Comparison of ENCODE assay signal across 18 cellular contexts in the genomic region with DNA sequence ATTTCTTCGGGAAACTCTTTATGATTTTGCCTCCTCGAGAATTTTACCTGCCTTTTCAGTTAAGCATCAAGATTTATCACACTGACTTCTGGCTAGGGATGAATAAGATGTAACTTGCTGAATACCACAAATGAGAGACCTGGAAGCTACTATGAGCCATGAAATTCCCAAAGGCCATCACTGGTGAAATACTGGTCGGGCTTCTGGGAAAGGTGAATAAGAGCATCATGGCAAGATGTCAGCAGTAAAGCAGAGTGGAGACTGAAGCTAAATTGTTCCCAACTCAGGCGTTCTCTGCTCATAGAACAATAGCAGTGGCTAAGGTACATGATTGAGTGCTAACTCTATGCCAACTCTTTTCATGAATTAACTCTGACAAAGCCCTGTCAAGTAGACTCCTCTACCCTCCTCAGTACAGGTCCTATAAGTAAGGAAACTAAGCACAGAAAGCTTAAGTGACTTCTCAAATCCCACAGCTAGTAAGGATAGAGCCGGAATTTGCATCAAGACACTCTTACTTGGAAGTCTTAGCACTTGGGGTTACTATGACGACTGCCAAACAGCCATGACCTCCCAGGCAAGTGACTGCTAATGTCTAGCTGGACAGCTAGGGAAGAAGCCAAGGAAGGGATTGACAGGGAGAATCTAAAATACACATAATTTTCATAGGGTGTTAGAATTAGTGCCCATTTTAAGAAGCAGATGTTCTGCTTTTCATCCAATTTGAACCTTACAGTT. TPM values are rescaled to one million over a fixed set of nuclear protein-coding genes. Genes with fewer than 3 reads are reported as not detected.
DNase-seq lines count a peak whose midpoint lies in the region; ATAC-seq, FAIRE-seq and TF ChIP-seq lines count a peak whose summit lies in the region.
"Had no signal": no experiment of that assay in that cellular context is flagged by ENCODE, and none has a peak within 500 bp of the region (broad histone marks: within the 10 kb centered on the region; RNA-seq: fewer than 3 reads in every experiment).

No MANE protein-coding gene starts in this region.

- TF ChIP-seq CTCF in bronchial epithelial cell (IDR thresholded peaks at IDR 0.05; ENCODE audit: insufficient read depth, low read length, severe bottlenecking) (no peak), left lung (IDR thresholded peaks at IDR 0.05) (no peak), smooth muscle cell (IDR thresholded peaks at IDR 0.05; ENCODE audit: borderline replicate concordance, insufficient read depth, poor library complexity, severe bottlenecking) (no peak)

- no peaks in the 10 kb centered on the region for H3K79me2 ChIP-seq in smooth muscle cell (ENCODE audit: low read depth)

- H3K27me3 ChIP-seq in bronchial epithelial cell (ENCODE audit: control insufficient read depth, insufficient read depth, low read length), result no peaks in the 10 kb centered on the region
- no peaks in the 10 kb centered on the region for H3K27me3 ChIP-seq in left lung
- H3K27me3 ChIP-seq in smooth muscle cell (ENCODE audit: low read depth), result no peaks in the 10 kb centered on the region
- H3K27me3 ChIP-seq: BLaER1 treated with 17β-estradiol and CSF1 and Interleukin-3, amounts not matched to agents 10 nM and 100 nM had no signal

- peaks cover 4% of the 10 kb centered on the region for H3K36me3 ChIP-seq in bronchial epithelial cell (ENCODE audit: control insufficient read depth, insufficient read depth, low read length)
- no peaks in the 10 kb centered on the region for H3K36me3 ChIP-seq in left lung
- no peaks in the 10 kb centered on the region for H3K36me3 ChIP-seq in smooth muscle cell (ENCODE audit: low read depth)
- H3K36me3 ChIP-seq: BLaER1 treated with 17β-estradiol and CSF1 and Interleukin-3, amounts not matched to agents 10 nM and 100 nM had no signal

- peaks cover 4% of the 10 kb centered on the region for H3K9me3 Mint-ChIP-seq in activated T-cell treated with anti-CD3 and anti-CD28 coated beads, Interleukin-2, amount 50 U/mL, for 4 hours

- DNase-seq in NCI-H1417 (lab: John Stamatoyannopoulos, UW) (peak in 2 of 3 experiments; percentile 8 to 16), NCI-H1417 treated with DMSO at 0.1 percent for 48 hours (lab: John Stamatoyannopoulos, UW) (no peak), bronchial epithelial cell (ENCODE audit: low read depth) (peak; percentile 44), left lung (no peak), smooth muscle cell (lab: John Stamatoyannopoulos, UW; ENCODE audit: unreplicated experiment) (no peak), NCI-H82 treated with DMSO at 0.1 percent for 48 hours (lab: John Stamatoyannopoulos, UW; ENCODE audit: unreplicated experiment) (no peak)
- no peak for DNase-seq in activated T-cell treated with anti-CD3 and anti-CD28 coated beads, Interleukin-2, amount 50 U/mL, for 4 hours
- DNase-seq: GDM1, MM.1S, NCI-H1105, NCI-H2029, NCI-H524 treated with DMSO at 0.1 percent for 48 hours, RPMI8226 had no signal

- no peaks in the 10 kb centered on the region for H3K36me3 Mint-ChIP-seq in activated T-cell treated with anti-CD3 and anti-CD28 coated beads, Interleukin-2, amount 50 U/mL, for 4 hours (ENCODE audit: insufficient read depth)

- no peaks in the 10 kb centered on the region for H3K4me1 ChIP-seq in left lung
- H3K4me1 ChIP-seq in smooth muscle cell (ENCODE audit: low read depth), result no peaks in the 10 kb centered on the region

- H3K4me3 Mint-ChIP-seq in activated T-cell treated with anti-CD3 and anti-CD28 coated beads, Interleukin-2, amount 50 U/mL, for 4 hours, result no peak overlapping the region

- H4K20me1 ChIP-seq in smooth muscle cell (ENCODE audit: low read depth), result no peaks in the 10 kb centered on the region
- H4K20me1 ChIP-seq: BLaER1 treated with 17β-estradiol and CSF1 and Interleukin-3, amounts not matched to agents 10 nM and 100 nM had no signal

- H3K27ac ChIP-seq in left lung (no peak overlapping the region), smooth muscle cell (ENCODE audit: low read depth) (peak overlapping the region; percentile 67)
- H3K27ac ChIP-seq: BLaER1 treated with 17β-estradiol and CSF1 and Interleukin-3, amounts not matched to agents 10 nM and 100 nM had no signal

- intact Hi-C loops in left lung (cut with DNase I), result no loop called here

- WGBS in smooth muscle cell (ENCODE audit: low lambda C conversion rate), result 79% methylated on average over 6 of the region's 6 CpGs

- H2AFZ ChIP-seq in smooth muscle cell (ENCODE audit: low read depth), result no peak overlapping the region

- peak; percentile 66 for ATAC-seq in left lung
- ATAC-seq in GM21737 (IDR thresholded peaks at IDR 0.05; ENCODE audit: unreplicated experiment), result no peak
- no peak for ATAC-seq in activated T-cell treated with anti-CD3 and anti-CD28 coated beads, Interleukin-2, amount 50 U/mL, for 4 hours

- H3K4me3 ChIP-seq in bronchial epithelial cell (ENCODE audit: low read depth, low read length) (no peak overlapping the region), left lung (no peak overlapping the region), smooth muscle cell (no peak overlapping the region)
- H3K4me3 ChIP-seq: BLaER1 treated with 17β-estradiol and CSF1 and Interleukin-3, amounts not matched to agents 10 nM and 100 nM had no signal

- H3K4me2 ChIP-seq in smooth muscle cell, result no peak overlapping the region
- H3K4me2 ChIP-seq: BLaER1 treated with 17β-estradiol and CSF1 and Interleukin-3, amounts not matched to agents 10 nM and 100 nM had no signal

- no peaks in the 10 kb centered on the region for H3K27me3 Mint-ChIP-seq in activated T-cell treated with anti-CD3 and anti-CD28 coated beads, Interleukin-2, amount 50 U/mL, for 4 hours (ENCODE audit: low read depth)

- H3K9me3 ChIP-seq in left lung, result no peaks in the 10 kb centered on the region
- no peaks in the 10 kb centered on the region for H3K9me3 ChIP-seq in smooth muscle cell (replicated peaks; ENCODE audit: low read depth)
- H3K9me3 ChIP-seq: BLaER1 treated with 17β-estradiol and CSF1 and Interleukin-3, amounts not matched to agents 10 nM and 100 nM had no signal

- no peak for FAIRE-seq in bronchial epithelial cell (lab: Jason Lieb, UNC)
- FAIRE-seq: H54 had no signal

- no peaks in the 10 kb centered on the region for H3F3A ChIP-seq in smooth muscle cell (ENCODE audit: low read depth)

- H3K9ac ChIP-seq in smooth muscle cell (ENCODE audit: low read depth), result no peak overlapping the region
- H3K9ac ChIP-seq: BLaER1 treated with 17β-estradiol and CSF1 and Interleukin-3, amounts not matched to agents 10 nM and 100 nM had no signal

- H3K4me1 Mint-ChIP-seq in activated T-cell treated with anti-CD3 and anti-CD28 coated beads, Interleukin-2, amount 50 U/mL, for 4 hours (ENCODE audit: low read depth), result no peaks in the 10 kb centered on the region

RNA-seq across cellular contexts. Expression of gene DSC3, which starts 22.7 kb away (rescaled TPM):
- total RNA-seq in bronchial epithelial cell (193 and 198 TPM in 2 replicates), left lung (under 1 TPM in 1 of 2 donors, not detected in 1; 0.97 TPM), smooth muscle cell (36.7 and 43.7 TPM in 2 replicates)
- polyA plus RNA-seq in smooth muscle cell, result 3.3 and 9.7 TPM in 2 replicates
- not detected for total RNA-seq in activated T-cell treated with anti-CD3 and anti-CD28 coated beads, Interleukin-2, amount 50 U/mL, for 4 hours
- total RNA-seq: A172, OCI-LY7 had no signal

RNA-seq across cellular contexts. Expression of gene DSC2, which starts 37.0 kb away (rescaled TPM):
- total RNA-seq in bronchial epithelial cell, result 49.0 and 111 TPM in 2 replicates
- total RNA-seq in left lung, result 10 to 100 TPM; 18.5 to 21.0 TPM
- 78.8 and 80.9 TPM in 2 replicates for total RNA-seq in smooth muscle cell
- 15.6 and 36.1 TPM in 2 replicates for polyA plus RNA-seq in smooth muscle cell
- under 1 TPM; 0.08 to 0.11 (median 0.10) TPM for total RNA-seq in activated T-cell treated with anti-CD3 and anti-CD28 coated beads, Interleukin-2, amount 50 U/mL, for 4 hours
- total RNA-seq: A172, OCI-LY7 had no signal

Comparison
In these comparisons a context has a peak if more than half of its experiments do, and no peak if none do; other contexts are left out.
1. DNase-seq: peak in NCI-H1417 (2 of 3) and bronchial epithelial cell (single experiment); none in NCI-H1417 treated with DMSO at 0.1 percent for 48 hours (single experiment), left lung (0 of 2), smooth muscle cell (single experiment), NCI-H82 treated with DMSO at 0.1 percent for 48 hours (single experiment) and activated T-cell treated with anti-CD3 and anti-CD28 coated beads, Interleukin-2, amount 50 U/mL, for 4 hours (single experiment).
2. RNA of gene DSC3, which starts 22.7 kb away (total RNA-seq): 193 to 198 TPM in bronchial epithelial cell and 36.7 to 43.7 TPM in smooth muscle cell; 0.97 TPM in left lung and not detected in activated T-cell treated with anti-CD3 and anti-CD28 coated beads, Interleukin-2, amount 50 U/mL, for 4 hours; every median in the first group is over 10 times any median in the second.
3. RNA of gene DSC2, which starts 37.0 kb away (total RNA-seq): 78.8 to 80.9 TPM in smooth muscle cell, 49.0 to 111 TPM in bronchial epithelial cell and 18.5 to 21.0 TPM in left lung; 0.08 to 0.11 TPM in activated T-cell treated with anti-CD3 and anti-CD28 coated beads, Interleukin-2, amount 50 U/mL, for 4 hours; every median in the first group is over 10 times any median in the second.